ENCODE assay signal across 13 cellular contexts in genomic region chr4:107896651-107897050, GRCh38. TPM values are rescaled to one million over a fixed set of nuclear protein-coding genes. Genes with fewer than 3 reads are reported as not detected.
DNase-seq lines count a peak whose midpoint lies in the region; ATAC-seq and TF ChIP-seq lines count a peak whose summit lies in the region.
"Had no signal": no experiment of that assay in that cellular context is flagged by ENCODE, and none has a peak within 500 bp of the region (broad histone marks: within the 10 kb centered on the region; RNA-seq: fewer than 3 reads in every experiment).

No MANE protein-coding gene starts in this region.

- ATAC-seq in HG02571 (IDR thresholded peaks at IDR 0.05; ENCODE audit: unreplicated experiment) (no peak), HG03159 (IDR thresholded peaks at IDR 0.05; ENCODE audit: unreplicated experiment) (no peak)

- no peaks in the 10 kb centered on the region for H4K20me1 ChIP-seq in fibroblast of lung (ENCODE audit: control insufficient read depth, extremely low read depth, insufficient read depth, low read length)

- H3K27ac ChIP-seq in ACC112 (ENCODE audit: low read depth, low read length), result peak overlapping the region; percentile 92
- H3K27ac ChIP-seq in SJSA1, result peak overlapping the region; percentile 11
- H3K27ac ChIP-seq in fibroblast of lung (ENCODE audit: insufficient read depth, low read length), result no peak overlapping the region
- H3K27ac ChIP-seq in rectal smooth muscle tissue (ENCODE audit: low read depth, low read length), result peak overlapping the region; percentile 34
- H3K27ac ChIP-seq: SK-N-MC had no signal

- peak overlapping the region; percentile 85 for H3K4me2 ChIP-seq in fibroblast of lung (ENCODE audit: extremely low read depth, insufficient read depth, low read length)

- no peaks in the 10 kb centered on the region for H3K27me3 ChIP-seq in ACC112 (ENCODE audit: insufficient read depth, low read length)
- H3K27me3 ChIP-seq in SJSA1 (replicated peaks), result no peaks in the 10 kb centered on the region
- H3K27me3 ChIP-seq in fibroblast of lung (ENCODE audit: control insufficient read depth, insufficient read depth, low read length), result no peaks in the 10 kb centered on the region
- no peaks in the 10 kb centered on the region for H3K27me3 ChIP-seq in rectal smooth muscle tissue (ENCODE audit: control insufficient read depth, insufficient read depth, low read length)

- H3K9me3 ChIP-seq in SJSA1 (replicated peaks) (no peaks in the 10 kb centered on the region), fibroblast of lung (ENCODE audit: control insufficient read depth, insufficient read depth, low read depth, low read length) (no peaks in the 10 kb centered on the region)

- DNase-seq in SJSA1 (ENCODE audit: low read depth in 1 of 2, low spot score in 2 of 2) (no peak), fibroblast of lung (ENCODE audit: low read depth in 2 of 2) (peak in 1 of 2 donors; percentile 43), Ammon's horn (ENCODE audit: low spot score) (no peak), AG08396 (ENCODE audit: low spot score) (no peak)
- DNase-seq: Kasumi-1; NCI-H1436; NCI-H446; stimulated activated naive CD4-positive, alpha-beta T cell had no signal

- peaks cover 30% of the 10 kb centered on the region for H3K4me1 ChIP-seq in ACC112 (ENCODE audit: control insufficient read depth, insufficient read depth, low read length, unreplicated experiment)
- H3K4me1 ChIP-seq in SJSA1 (replicated peaks), result peaks cover 19% of the 10 kb centered on the region
- peaks cover 3% of the 10 kb centered on the region for H3K4me1 ChIP-seq in fibroblast of lung (ENCODE audit: control insufficient read depth, extremely low read depth, insufficient read depth, low read length)
- H3K4me1 ChIP-seq in rectal smooth muscle tissue (ENCODE audit: control insufficient read depth, insufficient read depth, low read length), result peaks cover 37% of the 10 kb centered on the region

- peak overlapping the region; percentile 11 for H2AFZ ChIP-seq in ACC112 (ENCODE audit: low read length, unreplicated experiment)
- no peak overlapping the region for H2AFZ ChIP-seq in fibroblast of lung (ENCODE audit: low read length)

- peak overlapping the region; percentile 64 for H3K4me3 ChIP-seq in ACC112 (ENCODE audit: low read depth, low read length)
- H3K4me3 ChIP-seq in SJSA1, result no peak overlapping the region
- peak overlapping the region in 1 of 4 experiments; percentile 6 for H3K4me3 ChIP-seq in fibroblast of lung (replicated peaks in 1 of 4; ENCODE audit: control extremely low read depth in 1 of 4, insufficient read depth in 1 of 4, low read depth in 3 of 4, low read length in 4 of 4)
- no peak overlapping the region for H3K4me3 ChIP-seq in rectal smooth muscle tissue (ENCODE audit: low read length)
- H3K4me3 ChIP-seq: SK-N-MC had no signal

- TF ChIP-seq CTCF in fibroblast of lung (conservative IDR thresholded peaks at IDR 0.05 in 1 of 2, IDR thresholded peaks at IDR 0.05 in 1 of 2; ENCODE audit: low read depth in 1 of 2, low read length in 2 of 2), result no peak

- H3K9ac ChIP-seq in fibroblast of lung (ENCODE audit: insufficient read depth, low read length), result no peak overlapping the region
- no peak overlapping the region for H3K9ac ChIP-seq in rectal smooth muscle tissue (ENCODE audit: low read length)

- H3K36me3 ChIP-seq in ACC112 (ENCODE audit: insufficient read depth, low read length), result peaks cover 35% of the 10 kb centered on the region
- H3K36me3 ChIP-seq in SJSA1, result no peaks in the 10 kb centered on the region
- H3K36me3 ChIP-seq in fibroblast of lung (ENCODE audit: control insufficient read depth, insufficient read depth, low read length), result no peaks in the 10 kb centered on the region
- no peaks in the 10 kb centered on the region for H3K36me3 ChIP-seq in rectal smooth muscle tissue (ENCODE audit: control insufficient read depth, insufficient read depth, low read length)

- H3K79me2 ChIP-seq in ACC112 (ENCODE audit: control insufficient read depth, insufficient read depth, low read length, unreplicated experiment) (peaks cover 26% of the 10 kb centered on the region), fibroblast of lung (ENCODE audit: control insufficient read depth, insufficient read depth, low read length) (no peaks in the 10 kb centered on the region)

RNA-seq across cellular contexts. Expression of gene CYP2U1, which starts 34.7 kb away (rescaled TPM):
- 9.3 and 10.4 TPM in 2 replicates for total RNA-seq in SJSA1 (2014; rRNA removed; shearing (Covaris generic))
- total RNA-seq in fibroblast of lung, result 21.3 and 24.3 TPM in 2 replicates
- 12.0 and 15.5 TPM in 2 replicates for polyA plus RNA-seq in fibroblast of lung
- polyA plus RNA-seq in fibroblast of lung (2012), result 8.6 and 10.4 TPM in 2 replicates
- 3.3 and 4.0 TPM in 2 replicates for polyA minus RNA-seq in fibroblast of lung (ENCODE audit: low replicate concordance)
